In the genomic region with DNA sequence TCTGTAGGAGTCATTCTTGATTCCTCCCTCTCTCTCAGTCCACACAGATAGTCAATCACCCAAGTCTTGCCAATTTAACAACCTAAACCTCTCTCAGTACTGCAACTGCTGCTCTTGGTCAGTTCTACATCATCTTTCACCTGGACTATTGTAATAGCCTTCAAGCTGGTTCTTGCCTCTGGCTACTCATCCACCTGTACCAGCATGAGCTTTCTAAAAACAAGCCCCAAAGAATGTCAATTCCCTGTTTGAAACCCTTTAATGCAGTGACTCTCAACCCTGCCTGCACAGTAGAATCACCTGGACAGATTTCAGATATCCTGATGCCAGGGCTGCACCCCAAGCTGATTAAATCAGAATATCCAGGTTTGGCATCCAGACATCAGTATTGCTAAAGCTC, we compare ENCODE assay signal across 10 cellular contexts. TPM values are rescaled to one million over a fixed set of nuclear protein-coding genes. Genes with fewer than 3 reads are reported as not detected.
"Had no signal": no experiment of that assay in that cellular context is flagged by ENCODE, and none has a peak within 500 bp of the region (broad histone marks: within the 10 kb centered on the region; RNA-seq: fewer than 3 reads in every experiment).

No MANE protein-coding gene starts in this region.

- H3K36me3 ChIP-seq: HAP-1 had no signal

- H3K4me3 ChIP-seq: GM23248, HAP-1, K562 had no signal

- FAIRE-seq: HTR-8/SVneo, K562 had no signal

- H2AFZ ChIP-seq: GM23248 had no signal

- DNase-seq: GM23248, GOT3, H7, HFFc6, IMR-90 had no signal

- H3K9me3 Mint-ChIP-seq: HFFc6 had no signal

- H3K4me3 Mint-ChIP-seq: HFFc6 had no signal

- H3K27ac ChIP-seq: GM23248 had no signal

- H3K9ac ChIP-seq: GM23248 had no signal

- H3K9me3 ChIP-seq: HAP-1 had no signal

- H3K4me1 ChIP-seq: HAP-1 had no signal

- H3K27ac Mint-ChIP-seq: HFFc6 had no signal

- ATAC-seq: HCT116, K562 had no signal

RNA-seq across cellular contexts. Expression of a gene that starts 48.3 kb away (rescaled TPM):
- total RNA-seq: GM23248, H4, H7, HFFc6, IMR-90, K562 had no signal
- polyA plus RNA-seq: GM23248, IMR-90, K562 had no signal
